ENCODE assay signal across 8 cellular contexts in the genomic region with DNA sequence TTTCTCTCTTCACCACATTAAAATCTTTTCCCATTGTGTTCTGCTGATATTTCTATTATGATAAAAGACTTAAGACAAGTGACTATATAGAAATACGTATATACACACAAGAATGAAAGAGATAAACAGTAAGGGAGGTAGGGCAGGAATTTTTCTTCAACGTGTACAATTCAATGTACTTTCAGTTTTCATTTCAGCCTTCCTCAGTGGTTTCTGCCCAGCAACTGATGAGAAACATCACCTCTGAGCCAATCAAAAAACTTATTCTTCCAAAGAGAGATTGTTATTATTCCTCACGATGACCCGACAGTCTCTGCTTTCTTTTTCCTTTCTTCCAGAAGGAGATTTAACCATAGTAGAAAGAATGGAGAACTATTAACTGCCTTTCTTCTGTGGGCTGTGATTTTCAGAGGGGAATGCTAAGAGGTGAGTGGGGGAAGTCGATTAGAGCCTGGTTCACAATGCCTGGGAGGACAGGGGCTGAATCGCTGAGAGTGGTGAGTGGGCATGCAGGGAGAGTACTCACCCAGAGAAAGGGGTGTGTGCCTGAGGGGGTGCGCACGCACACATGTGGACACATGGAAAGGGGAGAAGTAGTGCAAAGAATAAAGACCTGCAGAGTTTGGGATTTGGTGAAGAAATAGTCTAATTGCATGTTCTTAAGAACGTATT. TPM values are rescaled to one million over a fixed set of nuclear protein-coding genes. Genes with fewer than 3 reads are reported as not detected.
DNase-seq lines count a peak whose midpoint lies in the region; ATAC-seq and TF ChIP-seq lines count a peak whose summit lies in the region.

TSS of gene BTN3A1 (plus strand) at position 289 of the 672 bp plus-strand sequence. CDS start 3,289 bp downstream, outside the sequence.

- peak; percentile 32 for DNase-seq in DMS79 (lab: John Stamatoyannopoulos, UW)
- DNase-seq in RPMI7951 (ENCODE audit: low read depth): peak; percentile 82
- peak; percentile 70 for DNase-seq in fibroblast of mammary gland (ENCODE audit: low read depth)
- peak; percentile 42 to 88 (median 67) for DNase-seq in naive thymus-derived CD8-positive, alpha-beta T cell
- DNase-seq in stimulated activated naive CD8-positive, alpha-beta T cell treated with anti-CD3 and anti-CD28 coated beads, Interleukin-15, Interleukin-2, amounts not matched to agents 100 U/mL and 50 U/mL, for 24 hours: peak; percentile 76

- POLR2A ChIA-PET in naive thymus-derived CD8-positive, alpha-beta T cell (lab: Charles Lee): interaction anchor here (1.0 kb wide), 1 partner anchor 72 kb away, joined by 4 read pairs; no protein-coding TSS in a partner anchor

- H3K27ac Mint-ChIP-seq in activated T-helper 17 cell treated with anti-CD3 and anti-CD28 coated beads, Interleukin-2, amount 50 U/mL, for 72 hours: peak within 1 kb of the TSS; percentile 98
- peak within 1 kb of the TSS; percentile 98 to 100 (median 99) for H3K27ac Mint-ChIP-seq in naive thymus-derived CD8-positive, alpha-beta T cell

- TF ChIP-seq EP300 in Ishikawa (IDR thresholded peaks at IDR 0.05; ENCODE audit: borderline replicate concordance): no peak

- TF ChIP-seq RAD21 in Ishikawa (IDR thresholded peaks at IDR 0.05; ENCODE audit: low read depth): no peak

- peaks cover 34% of the 10 kb centered on the region for H3K36me3 Mint-ChIP-seq in activated T-helper 17 cell treated with anti-CD3 and anti-CD28 coated beads, Interleukin-2, amount 50 U/mL, for 72 hours (ENCODE audit: low read depth)
- peaks cover 9 to 27% (median 17%) of the 10 kb centered on the region in 3 donors for H3K36me3 Mint-ChIP-seq in naive thymus-derived CD8-positive, alpha-beta T cell

- peak; percentile 85 for ATAC-seq in GM21576 (IDR thresholded peaks at IDR 0.05; ENCODE audit: unreplicated experiment)
- ATAC-seq in activated T-helper 17 cell treated with anti-CD3 and anti-CD28 coated beads, Interleukin-2, amount 50 U/mL, for 72 hours (replicated peaks): peak; percentile 96
- ATAC-seq in naive thymus-derived CD8-positive, alpha-beta T cell: peak; percentile 87 to 96
- peak; percentile 95 for ATAC-seq in stimulated activated naive CD8-positive, alpha-beta T cell treated with anti-CD3 and anti-CD28 coated beads, Interleukin-15, Interleukin-2, amounts not matched to agents 100 U/mL and 50 U/mL, for 24 hours

- peak within 1 kb of the TSS; percentile 74 for H3K4me3 ChIP-seq in fibroblast of mammary gland (ENCODE audit: control insufficient read depth, low read depth, low read length)

- H3K27me3 Mint-ChIP-seq in activated T-helper 17 cell treated with anti-CD3 and anti-CD28 coated beads, Interleukin-2, amount 50 U/mL, for 72 hours: no peaks in the 10 kb centered on the region
- no peaks in the 10 kb centered on the region for H3K27me3 Mint-ChIP-seq in naive thymus-derived CD8-positive, alpha-beta T cell

- no peaks in the 10 kb centered on the region for H3K9me3 Mint-ChIP-seq in activated T-helper 17 cell treated with anti-CD3 and anti-CD28 coated beads, Interleukin-2, amount 50 U/mL, for 72 hours
- no peaks in the 10 kb centered on the region for H3K9me3 Mint-ChIP-seq in naive thymus-derived CD8-positive, alpha-beta T cell

- H3K4me1 Mint-ChIP-seq in activated T-helper 17 cell treated with anti-CD3 and anti-CD28 coated beads, Interleukin-2, amount 50 U/mL, for 72 hours: peaks cover 40% of the 10 kb centered on the region
- H3K4me1 Mint-ChIP-seq in naive thymus-derived CD8-positive, alpha-beta T cell: peaks cover 29 to 60% (median 52%) of the 10 kb centered on the region in 4 donors

- no peak for TF ChIP-seq CTCF in fibroblast of mammary gland (conservative IDR thresholded peaks at IDR 0.05; ENCODE audit: control insufficient read depth, insufficient read depth, low read depth, low read length)

- peak within 1 kb of the TSS; percentile 99 for H3K4me3 Mint-ChIP-seq in activated T-helper 17 cell treated with anti-CD3 and anti-CD28 coated beads, Interleukin-2, amount 50 U/mL, for 72 hours
- peak within 1 kb of the TSS; percentile 93 to 100 (median 98) for H3K4me3 Mint-ChIP-seq in naive thymus-derived CD8-positive, alpha-beta T cell

TF ChIP-seq in Ishikawa, 13 proteins besides CTCF, POLR2A, EP300 and RAD21:
- TF ChIP-seq FOXM1 (IDR thresholded peaks at IDR 0.05; ENCODE audit: borderline replicate concordance, low read depth) (no peak), CREB1 (IDR thresholded peaks at IDR 0.05; ENCODE audit: low read depth) (peak; percentile 85)
- TF ChIP-seq, protein P1, sequence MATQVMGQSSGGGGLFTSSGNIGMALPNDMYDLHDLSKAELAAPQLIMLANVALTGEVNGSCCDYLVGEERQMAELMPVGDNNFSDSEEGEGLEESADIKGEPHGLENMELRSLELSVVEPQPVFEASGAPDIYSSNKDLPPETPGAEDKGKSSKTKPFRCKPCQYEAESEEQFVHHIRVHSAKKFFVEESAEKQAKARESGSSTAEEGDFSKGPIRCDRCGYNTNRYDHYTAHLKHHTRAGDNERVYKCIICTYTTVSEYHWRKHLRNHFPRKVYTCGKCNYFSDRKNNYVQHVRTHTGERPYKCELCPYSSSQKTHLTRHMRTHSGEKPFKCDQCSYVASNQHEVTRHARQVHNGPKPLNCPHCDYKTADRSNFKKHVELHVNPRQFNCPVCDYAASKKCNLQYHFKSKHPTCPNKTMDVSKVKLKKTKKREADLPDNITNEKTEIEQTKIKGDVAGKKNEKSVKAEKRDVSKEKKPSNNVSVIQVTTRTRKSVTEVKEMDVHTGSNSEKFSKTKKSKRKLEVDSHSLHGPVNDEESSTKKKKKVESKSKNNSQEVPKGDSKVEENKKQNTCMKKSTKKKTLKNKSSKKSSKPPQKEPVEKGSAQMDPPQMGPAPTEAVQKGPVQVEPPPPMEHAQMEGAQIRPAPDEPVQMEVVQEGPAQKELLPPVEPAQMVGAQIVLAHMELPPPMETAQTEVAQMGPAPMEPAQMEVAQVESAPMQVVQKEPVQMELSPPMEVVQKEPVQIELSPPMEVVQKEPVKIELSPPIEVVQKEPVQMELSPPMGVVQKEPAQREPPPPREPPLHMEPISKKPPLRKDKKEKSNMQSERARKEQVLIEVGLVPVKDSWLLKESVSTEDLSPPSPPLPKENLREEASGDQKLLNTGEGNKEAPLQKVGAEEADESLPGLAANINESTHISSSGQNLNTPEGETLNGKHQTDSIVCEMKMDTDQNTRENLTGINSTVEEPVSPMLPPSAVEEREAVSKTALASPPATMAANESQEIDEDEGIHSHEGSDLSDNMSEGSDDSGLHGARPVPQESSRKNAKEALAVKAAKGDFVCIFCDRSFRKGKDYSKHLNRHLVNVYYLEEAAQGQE (IDR thresholded peaks at IDR 0.05; ENCODE audit: low read depth): no peak
- TF ChIP-seq, protein P2, sequence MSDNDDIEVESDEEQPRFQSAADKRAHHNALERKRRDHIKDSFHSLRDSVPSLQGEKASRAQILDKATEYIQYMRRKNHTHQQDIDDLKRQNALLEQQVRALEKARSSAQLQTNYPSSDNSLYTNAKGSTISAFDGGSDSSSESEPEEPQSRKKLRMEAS (IDR thresholded peaks at IDR 0.05): no peak; the same call in 1 of the 2 replicates
TF ChIP-seq in Ishikawa: peak in this region for 1.

RNA-seq across cellular contexts. Expression of gene BTN3A1, which starts in this region (rescaled TPM):
- total RNA-seq in RPMI7951 (2014; rRNA removed; shearing (Covaris generic)): 18.9 and 22.3 TPM in 2 replicates
- 10 to 100 TPM; 35.1 to 70.0 TPM for total RNA-seq in activated T-helper 17 cell treated with anti-CD3 and anti-CD28 coated beads, Interleukin-2, amount 50 U/mL, for 72 hours
- total RNA-seq in naive thymus-derived CD8-positive, alpha-beta T cell: 100 to 1,000 TPM; 245 to 250 TPM
- polyA plus RNA-seq in naive thymus-derived CD8-positive, alpha-beta T cell: 10 to 100 TPM; 39.8 to 63.0 (median 47.3) TPM

Comparison
In these comparisons a context has a peak if more than half of its experiments do, and no peak if none do; other contexts are left out.
1. Peak in every context shown above with its lines: DNase-seq, ATAC-seq and H3K4me3 ChIP-seq.
2. DNase-seq: peak in every context shown above with its lines; median percentile 82 in RPMI7951; 76 in stimulated activated naive CD8-positive, alpha-beta T cell treated with anti-CD3 and anti-CD28 coated beads, Interleukin-15, Interleukin-2, amounts not matched to agents 100 U/mL and 50 U/mL, for 24 hours; 70 in fibroblast of mammary gland; 67 in naive thymus-derived CD8-positive, alpha-beta T cell; 32 in DMS79.